In genomic region chr18:60112369-60112768, GRCh38 we compare ENCODE assay signal across 7 cellular contexts.
"Had no signal": no experiment of that assay in that cellular context is flagged by ENCODE, and none has a peak within 500 bp of the region (broad histone marks: within the 10 kb centered on the region; RNA-seq: fewer than 3 reads in every experiment).

No MANE protein-coding gene starts in this region.

- H3K4me2 ChIP-seq: GM23338 had no signal

- H3K4me3 Mint-ChIP-seq: GM23338, H9 had no signal

- ATAC-seq: GM23338 had no signal

- H3K4me3 ChIP-seq: GM23338 had no signal

- H3K27ac Mint-ChIP-seq: GM23338, H9 had no signal

- H3K9me3 Mint-ChIP-seq: GM23338, H9 had no signal

- H2AFZ ChIP-seq: GM23338 had no signal

- FAIRE-seq: H1, H54, HTR-8/SVneo had no signal

- DNase-seq: H9, HCEC 1CT, IMR-90 had no signal
